1 cellular context compared by ENCODE assay signal in the genomic region with DNA sequence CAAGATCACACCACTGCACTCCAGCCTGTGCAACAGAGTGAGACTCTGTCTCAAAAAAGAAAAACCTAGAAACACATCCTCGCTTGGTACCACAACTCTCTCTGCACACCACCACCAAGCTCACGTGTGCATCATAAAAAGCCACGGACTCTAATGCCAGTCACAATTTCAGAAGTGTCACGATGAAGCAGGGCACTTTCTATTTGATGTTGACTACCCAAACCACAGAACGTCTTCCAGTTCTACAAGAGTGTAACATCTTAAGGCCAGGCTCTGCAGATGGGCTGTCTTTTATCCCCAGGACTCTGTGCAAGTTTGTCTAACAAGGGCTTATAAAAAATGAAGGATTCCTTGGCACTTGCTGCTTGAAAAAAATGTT.
TF ChIP-seq lines count a peak whose summit lies in the region.

No MANE protein-coding gene starts in this region.

TF ChIP-seq in H1, 55 proteins besides CTCF, POLR2A, EP300 and RAD21:
- TF ChIP-seq, protein P1, sequence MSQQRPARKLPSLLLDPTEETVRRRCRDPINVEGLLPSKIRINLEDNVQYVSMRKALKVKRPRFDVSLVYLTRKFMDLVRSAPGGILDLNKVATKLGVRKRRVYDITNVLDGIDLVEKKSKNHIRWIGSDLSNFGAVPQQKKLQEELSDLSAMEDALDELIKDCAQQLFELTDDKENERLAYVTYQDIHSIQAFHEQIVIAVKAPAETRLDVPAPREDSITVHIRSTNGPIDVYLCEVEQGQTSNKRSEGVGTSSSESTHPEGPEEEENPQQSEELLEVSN (IDR thresholded peaks at IDR 0.05) = no peak
- TF ChIP-seq CBX5 (IDR thresholded peaks at IDR 0.05; ENCODE audit: low read depth, low read length) = no peak
- TF ChIP-seq NANOG (IDR thresholded peaks at IDR 0.05; ENCODE audit: insufficient read depth, low read depth, low read length, poor library complexity, severe bottlenecking) = no peak
- no peak for TF ChIP-seq YY1 (IDR thresholded peaks at IDR 0.05; ENCODE audit: low read depth, low read length)
- no peak for TF ChIP-seq HDAC2 (IDR thresholded peaks at IDR 0.05; ENCODE audit: borderline replicate concordance in 1 of 2, low read depth in 2 of 2, low read length in 2 of 2)
- TF ChIP-seq KDM4A (IDR thresholded peaks at IDR 0.05; ENCODE audit: low read depth, low read length, severe bottlenecking) = no peak
